ENCODE assay signal across 8 cellular contexts in the genomic region with DNA sequence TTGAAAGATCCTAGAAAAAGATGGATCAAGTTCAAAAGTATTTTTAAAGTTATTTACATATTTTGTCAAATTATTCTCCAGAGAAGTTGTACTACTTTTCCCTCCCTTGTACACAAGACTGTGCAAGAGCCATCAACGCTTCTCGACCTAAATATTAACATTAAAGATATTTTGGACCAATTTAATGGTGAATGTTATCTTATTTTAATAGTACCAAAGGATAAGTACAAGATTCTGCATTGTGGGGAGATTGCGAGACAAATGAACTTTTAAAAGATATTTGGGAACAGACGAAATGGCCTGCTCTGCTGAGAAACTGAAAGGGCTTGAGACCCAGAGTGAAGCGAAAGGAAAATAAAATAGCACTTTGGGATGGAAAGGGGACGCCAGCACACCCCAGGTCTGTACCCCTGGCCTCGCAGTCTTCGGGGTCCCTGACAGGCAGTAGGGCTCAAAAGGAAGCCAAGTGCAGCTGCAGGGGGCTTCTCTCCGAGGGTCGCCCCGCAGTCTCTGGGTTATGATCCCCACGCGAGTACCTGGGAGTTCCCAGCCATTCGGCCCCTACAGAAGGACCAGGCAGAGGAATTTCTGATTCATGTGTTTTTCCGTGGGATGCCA.
DNase-seq lines count a peak whose midpoint lies in the region; ATAC-seq and TF ChIP-seq lines count a peak whose summit lies in the region.

No MANE protein-coding gene starts in this region.

- POLR2A ChIA-PET in activated CD4-positive, alpha-beta memory T cell treated with anti-CD3 and anti-CD28 coated beads, Interleukin-2, amount 10 ng/mL, durations not matched to agents 7 days and 5 days (lab: Charles Lee), result no interaction called here

- no peaks in the 10 kb centered on the region for H3K9me3 Mint-ChIP-seq in activated CD4-positive, alpha-beta memory T cell treated with anti-CD3 and anti-CD28 coated beads, Interleukin-2, amount 10 ng/mL, durations not matched to agents 7 days and 5 days

- CTCF ChIA-PET in activated CD4-positive, alpha-beta memory T cell treated with anti-CD3 and anti-CD28 coated beads, Interleukin-2, amount 10 ng/mL, durations not matched to agents 7 days and 5 days (lab: Charles Lee), result no interaction called here

- no peak for DNase-seq in AG09309 (ENCODE audit: low read depth)
- no peak for DNase-seq in activated CD4-positive, alpha-beta memory T cell treated with anti-CD3 and anti-CD28 coated beads, Interleukin-2, amount 10 ng/mL, durations not matched to agents 7 days and 5 days
- DNase-seq in uterus, result peak in 1 of 2 donors; percentile 35
- no peak for DNase-seq in NCI-H2081 treated with DMSO at 0.1 percent for 48 hours (lab: John Stamatoyannopoulos, UW)
- no peak for DNase-seq in central memory CD4-positive, alpha-beta T cell
- no peak for DNase-seq in activated CD4-positive, alpha-beta T cell treated with anti-CD3 and anti-CD28 coated beads for 1 hour

- H3K36me3 Mint-ChIP-seq in activated CD4-positive, alpha-beta memory T cell treated with anti-CD3 and anti-CD28 coated beads, Interleukin-2, amount 10 ng/mL, durations not matched to agents 7 days and 5 days (ENCODE audit: low read depth), result no peaks in the 10 kb centered on the region

- no peak overlapping the region for H3K27ac Mint-ChIP-seq in activated CD4-positive, alpha-beta memory T cell treated with anti-CD3 and anti-CD28 coated beads, Interleukin-2, amount 10 ng/mL, durations not matched to agents 7 days and 5 days

- no peak for TF ChIP-seq CTCF in AG09309 (IDR thresholded peaks at IDR 0.05; ENCODE audit: control insufficient read depth, insufficient read depth, low read depth, low read length, missing control alignments)
- no peak for TF ChIP-seq CTCF in uterus (IDR thresholded peaks at IDR 0.05)

- peak; percentile 5 for ATAC-seq in GM21390 (IDR thresholded peaks at IDR 0.05; ENCODE audit: unreplicated experiment)

- TF ChIP-seq POLR2A in uterus (IDR thresholded peaks at IDR 0.05), result no peak

- H3K4me1 ChIP-seq in uterus, result no peaks in the 10 kb centered on the region

- peaks cover 5% of the 10 kb centered on the region for H3K27me3 Mint-ChIP-seq in activated CD4-positive, alpha-beta memory T cell treated with anti-CD3 and anti-CD28 coated beads, Interleukin-2, amount 10 ng/mL, durations not matched to agents 7 days and 5 days

- H3K27ac ChIP-seq in layer of hippocampus (ENCODE audit: low read depth, low read length) (peak overlapping the region; percentile 89), uterus (peak overlapping the region; percentile 88 to 90)

- H3K4me3 ChIP-seq in AG09309 (ENCODE audit: control insufficient read depth, low read depth, low read length) (peak overlapping the region; percentile 65), uterus (peak overlapping the region; percentile 51 to 52)

- intact Hi-C loops in uterus (cut with DNase I; ENCODE audit: low total_unique reads), result no loop called here

- H3K36me3 ChIP-seq in uterus, result no peaks in the 10 kb centered on the region

- peaks cover 12% of the 10 kb centered on the region for H3K4me1 Mint-ChIP-seq in activated CD4-positive, alpha-beta memory T cell treated with anti-CD3 and anti-CD28 coated beads, Interleukin-2, amount 10 ng/mL, durations not matched to agents 7 days and 5 days

- no peaks in the 10 kb centered on the region for H3K27me3 ChIP-seq in layer of hippocampus (ENCODE audit: control insufficient read depth, insufficient read depth, low read length)
- no peaks in the 10 kb centered on the region for H3K27me3 ChIP-seq in uterus

- peak overlapping the region; percentile 63 for H3K4me3 Mint-ChIP-seq in activated CD4-positive, alpha-beta memory T cell treated with anti-CD3 and anti-CD28 coated beads, Interleukin-2, amount 10 ng/mL, durations not matched to agents 7 days and 5 days

- H3K9me3 ChIP-seq in uterus, result no peaks in the 10 kb centered on the region
